ENCODE assay signal across 25 cellular contexts in the genomic region with DNA sequence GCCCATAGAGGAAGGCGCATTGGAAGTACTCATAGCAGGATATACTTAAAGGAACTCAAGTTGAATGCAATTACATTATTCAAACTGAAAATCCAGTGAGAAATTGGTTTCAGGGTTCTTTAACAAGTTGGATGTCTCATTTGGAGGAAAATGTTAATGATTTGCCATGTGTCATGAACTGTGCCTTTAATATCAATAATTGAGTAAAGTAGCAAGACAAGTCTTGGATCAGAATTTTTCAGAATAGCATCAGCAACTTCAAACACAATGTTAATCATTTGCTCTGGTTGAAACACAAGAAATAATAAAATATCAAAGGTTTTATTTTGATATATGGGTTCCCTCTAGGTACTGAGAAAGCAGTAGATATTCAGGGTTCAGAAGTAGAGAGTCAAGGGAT. TPM values are rescaled to one million over a fixed set of nuclear protein-coding genes. Genes with fewer than 3 reads are reported as not detected.
DNase-seq lines count a peak whose midpoint lies in the region; ATAC-seq, FAIRE-seq and TF ChIP-seq lines count a peak whose summit lies in the region.
"Had no signal": no experiment of that assay in that cellular context is flagged by ENCODE, and none has a peak within 500 bp of the region (broad histone marks: within the 10 kb centered on the region; RNA-seq: fewer than 3 reads in every experiment).

No MANE protein-coding gene starts in this region.

- H3K36me3 ChIP-seq in suprapubic skin (no peaks in the 10 kb centered on the region), endodermal cell (ENCODE audit: control insufficient read depth, insufficient read depth, low read length) (no peaks in the 10 kb centered on the region)
- H3K36me3 ChIP-seq: BE2C; BLaER1 treated with 17β-estradiol and CSF1 and Interleukin-3, amounts not matched to agents 10 nM and 100 nM; HAP-1 had no signal

- peaks cover 4% of the 10 kb centered on the region for H3K27me3 ChIP-seq in suprapubic skin
- H3K27me3 ChIP-seq in endodermal cell (ENCODE audit: control insufficient read depth, insufficient read depth, low read length, poor library complexity, severe bottlenecking), result no peaks in the 10 kb centered on the region
- H3K27me3 ChIP-seq: BLaER1 treated with 17β-estradiol and CSF1 and Interleukin-3, amounts not matched to agents 10 nM and 100 nM had no signal

- H3K4me1 Mint-ChIP-seq in Calu3 (ENCODE audit: low read depth, unreplicated experiment), result peaks cover 54% of the 10 kb centered on the region
- no peaks in the 10 kb centered on the region for H3K4me1 Mint-ChIP-seq in activated CD8-positive, alpha-beta memory T cell treated with anti-CD3 and anti-CD28 coated beads, Interleukin-2, amount 10 ng/mL, durations not matched to agents 7 days and 5 days
- H3K4me1 Mint-ChIP-seq in endodermal cell, result no peaks in the 10 kb centered on the region
- H3K4me1 Mint-ChIP-seq: CD8-positive, alpha-beta memory T cell had no signal

- H3K4me3 ChIP-seq in suprapubic skin, result no peak overlapping the region
- no peak overlapping the region for H3K4me3 ChIP-seq in endodermal cell (ENCODE audit: low read length)
- H3K4me3 ChIP-seq: A549; BLaER1 treated with 17β-estradiol and CSF1 and Interleukin-3, amounts not matched to agents 10 nM and 100 nM; HAP-1 had no signal

- H3K9me3 ChIP-seq in suprapubic skin (no peaks in the 10 kb centered on the region), endodermal cell (ENCODE audit: control insufficient read depth, low read length) (no peaks in the 10 kb centered on the region)
- H3K9me3 ChIP-seq: A549, BE2C, HAP-1 had no signal

- no peak for TF ChIP-seq CTCF in Calu3 (IDR thresholded peaks at IDR 0.05; ENCODE audit: unreplicated experiment)
- TF ChIP-seq CTCF in suprapubic skin (IDR thresholded peaks at IDR 0.05), result no peak
- TF ChIP-seq CTCF in endodermal cell (conservative IDR thresholded peaks at IDR 0.05), result no peak

- H3K27ac Mint-ChIP-seq in Calu3 (ENCODE audit: unreplicated experiment) (peak overlapping the region; percentile 76), endodermal cell (no peak overlapping the region)
- H3K27ac Mint-ChIP-seq in activated CD8-positive, alpha-beta memory T cell treated with anti-CD3 and anti-CD28 coated beads, Interleukin-2, amount 10 ng/mL, durations not matched to agents 7 days and 5 days, result no peak overlapping the region
- H3K27ac Mint-ChIP-seq: CD14-positive monocyte; CD4-positive, alpha-beta T cell; HFFc6 had no signal

- H3K4me3 Mint-ChIP-seq in Calu3 (ENCODE audit: low read depth, unreplicated experiment) (peak overlapping the region; percentile 10), endodermal cell (no peak overlapping the region)
- H3K4me3 Mint-ChIP-seq in activated CD8-positive, alpha-beta memory T cell treated with anti-CD3 and anti-CD28 coated beads, Interleukin-2, amount 10 ng/mL, durations not matched to agents 7 days and 5 days, result no peak overlapping the region
- H3K4me3 Mint-ChIP-seq: CD14-positive monocyte; CD4-positive, alpha-beta T cell; CD8-positive, alpha-beta memory T cell; HFFc6 had no signal

- TF ChIP-seq EP300 in suprapubic skin (IDR thresholded peaks at IDR 0.05), result no peak

- CTCF ChIA-PET in Calu3 (lab: Charles Lee), result interaction anchor here (0.6 kb wide), 1 partner anchor 144 kb away, joined by 6 read pairs; no protein-coding TSS in a partner anchor
- CTCF ChIA-PET in activated CD8-positive, alpha-beta memory T cell treated with anti-CD3 and anti-CD28 coated beads, Interleukin-2, amount 10 ng/mL, durations not matched to agents 7 days and 5 days (lab: Charles Lee), result no interaction called here

- H3K9me3 Mint-ChIP-seq in Calu3 (ENCODE audit: low read depth, unreplicated experiment) (peaks cover 2% of the 10 kb centered on the region), endodermal cell (no peaks in the 10 kb centered on the region)
- no peaks in the 10 kb centered on the region for H3K9me3 Mint-ChIP-seq in activated CD8-positive, alpha-beta memory T cell treated with anti-CD3 and anti-CD28 coated beads, Interleukin-2, amount 10 ng/mL, durations not matched to agents 7 days and 5 days (ENCODE audit: low read depth)
- H3K9me3 Mint-ChIP-seq: CD4-positive, alpha-beta T cell; CD8-positive, alpha-beta memory T cell; HFFc6 had no signal

- WGBS in suprapubic skin, result 90% methylated on average over 1 of the region's 1 CpG
- WGBS in endodermal cell (ENCODE audit: insufficient coverage in 1 of 2, insufficient read length in 1 of 2), 2 experiments, result 94% methylated on average over 1 of the region's 1 CpG; no CpG with 5 or more reads in 1 of the 2 experiments

- H3K27ac ChIP-seq in suprapubic skin (no peak overlapping the region), endodermal cell (ENCODE audit: low read depth, low read length) (no peak overlapping the region)
- H3K27ac ChIP-seq: A549; BLaER1 treated with 17β-estradiol and CSF1 and Interleukin-3, amounts not matched to agents 10 nM and 100 nM had no signal

- intact Hi-C loops in Calu3 (cut with micrococcal nuclease; ENCODE audit: unreplicated experiment), result no loop called here

- H3K27me3 Mint-ChIP-seq in Calu3 (ENCODE audit: unreplicated experiment) (no peaks in the 10 kb centered on the region), endodermal cell (ENCODE audit: insufficient read depth) (no peaks in the 10 kb centered on the region)
- peaks cover 18% of the 10 kb centered on the region for H3K27me3 Mint-ChIP-seq in activated CD8-positive, alpha-beta memory T cell treated with anti-CD3 and anti-CD28 coated beads, Interleukin-2, amount 10 ng/mL, durations not matched to agents 7 days and 5 days

- BruUV-seq in Calu3 (replicated peaks; lab: Mats Ljungman, UMichigan), result no TSS peak

- H3K9ac ChIP-seq in endodermal cell (ENCODE audit: extremely low read depth, low read length, poor library complexity, severe bottlenecking), result no peak overlapping the region
- H3K9ac ChIP-seq: BLaER1 treated with 17β-estradiol and CSF1 and Interleukin-3, amounts not matched to agents 10 nM and 100 nM had no signal

- peak; percentile 47 for FAIRE-seq in G401.6 (lab: Jason Lieb, UNC)
- FAIRE-seq: A549, GM12891, GM18507, H54 had no signal

- ATAC-seq in left lobe of liver, result peak; percentile 67
- no peak for ATAC-seq in activated CD8-positive, alpha-beta memory T cell treated with anti-CD3 and anti-CD28 coated beads, Interleukin-2, amount 10 ng/mL, durations not matched to agents 7 days and 5 days
- ATAC-seq: A549 had no signal

- H3K36me3 Mint-ChIP-seq in Calu3 (ENCODE audit: insufficient read depth, unreplicated experiment) (peaks cover 6% of the 10 kb centered on the region), endodermal cell (ENCODE audit: low read depth) (no peaks in the 10 kb centered on the region)
- no peaks in the 10 kb centered on the region for H3K36me3 Mint-ChIP-seq in activated CD8-positive, alpha-beta memory T cell treated with anti-CD3 and anti-CD28 coated beads, Interleukin-2, amount 10 ng/mL, durations not matched to agents 7 days and 5 days
- H3K36me3 Mint-ChIP-seq: CD14-positive monocyte; CD8-positive, alpha-beta memory T cell had no signal

- no peak for TF ChIP-seq POLR2A in suprapubic skin (IDR thresholded peaks at IDR 0.05)

- no peaks in the 10 kb centered on the region for H3K4me1 ChIP-seq in suprapubic skin
- H3K4me1 ChIP-seq in endodermal cell (ENCODE audit: control insufficient read depth, insufficient read depth, low read length), result no peaks in the 10 kb centered on the region
- H3K4me1 ChIP-seq: BE2C had no signal

- DNase-seq in Calu3, result no peak
- DNase-seq in left lobe of liver (ENCODE audit: low spot score), result no peak
- peak; percentile 24 for DNase-seq in renal cortical epithelial cell (ENCODE audit: low read depth)
- DNase-seq in activated CD8-positive, alpha-beta memory T cell treated with anti-CD3 and anti-CD28 coated beads, Interleukin-2, amount 10 ng/mL, durations not matched to agents 7 days and 5 days, result no peak
- no peak for DNase-seq in suprapubic skin (ENCODE audit: low spot score in 2 of 2)
- DNase-seq in endodermal cell, result no peak
- DNase-seq: 8988T; ACHN; AML-193; BE2C; CD4-positive, alpha-beta T cell; CD8-positive, alpha-beta memory T cell; DMS153; DND-41; GDM1; GOT3; HFFc6 had no signal

RNA-seq across cellular contexts. Expression of gene POU6F2, which starts 24.5 kb away (rescaled TPM):
- total RNA-seq in Calu3 (2022) (0.54 and 0.64 TPM in 2 replicates), left lobe of liver (0.81 TPM), renal cortical epithelial cell (not detected in 2 replicates), suprapubic skin (not detected), endodermal cell (1 to 10 TPM; 6.0 to 10.0 TPM)
- total RNA-seq in activated CD8-positive, alpha-beta memory T cell treated with anti-CD3 and anti-CD28 coated beads, Interleukin-2, amount 10 ng/mL, durations not matched to agents 7 days and 5 days, result under 1 TPM in 1 of 2 experiments, not detected in 1; 0.32 TPM
- polyA plus RNA-seq in endodermal cell (2013, experiment 1 of 2), result 2.8 TPM
- polyA plus RNA-seq in endodermal cell (2013, experiment 2 of 2), result 2.9 TPM
- total RNA-seq: CD4-positive, alpha-beta T cell; CD8-positive, alpha-beta memory T cell; HFFc6 had no signal
- polyA plus RNA-seq: A549; CD14-positive monocyte; CD8-positive, alpha-beta memory T cell had no signal

RNA-seq across cellular contexts. Expression of gene VPS41, which starts 44.2 kb away (rescaled TPM):
- total RNA-seq in Calu3 (2022) (249 and 292 TPM in 2 replicates), left lobe of liver (33.9 TPM), renal cortical epithelial cell (74.3 and 164 TPM in 2 replicates), suprapubic skin (10 to 100 TPM; 28.6 to 65.5 (median 38.1) TPM), endodermal cell (10 to 100 TPM; 77.1 to 78.0 TPM)
- 10 to 100 TPM; 56.3 to 59.4 TPM for total RNA-seq in activated CD8-positive, alpha-beta memory T cell treated with anti-CD3 and anti-CD28 coated beads, Interleukin-2, amount 10 ng/mL, durations not matched to agents 7 days and 5 days
- 42.1 TPM for polyA plus RNA-seq in endodermal cell (2013, experiment 1 of 2)
- polyA plus RNA-seq in endodermal cell (2013, experiment 2 of 2), result 34.5 TPM
